9 cellular contexts compared by ENCODE assay signal in genomic region chr1:41513388-41513745, GRCh38. TPM values are rescaled to one million over a fixed set of nuclear protein-coding genes. Genes with fewer than 3 reads are reported as not detected.
DNase-seq lines count a peak whose midpoint lies in the region; ATAC-seq, FAIRE-seq and TF ChIP-seq lines count a peak whose summit lies in the region.
"Had no signal": no experiment of that assay in that cellular context is flagged by ENCODE, and none has a peak within 500 bp of the region (broad histone marks: within the 10 kb centered on the region; RNA-seq: fewer than 3 reads in every experiment).

No MANE protein-coding gene starts in this region.

- H3K4me3 ChIP-seq in A673 (ENCODE audit: low read depth, low read length, poor library complexity, severe bottlenecking), result no peak overlapping the region
- no peak overlapping the region for H3K4me3 ChIP-seq in Panc1 (ENCODE audit: low read depth in 2 of 2, low read length in 2 of 2)
- no peak overlapping the region for H3K4me3 ChIP-seq in fibroblast of villous mesenchyme (ENCODE audit: low read depth, low read length)

- TF ChIP-seq CTCF in A673 (conservative IDR thresholded peaks at IDR 0.05; ENCODE audit: low read depth, low read length) (peak; percentile 68), D721Med (IDR thresholded peaks at IDR 0.05; ENCODE audit: insufficient read depth, missing control alignments) (peak; percentile 15), Panc1 (IDR thresholded peaks at IDR 0.05) (peak; percentile 75; the same call in 1 of the 2 replicates), fibroblast of villous mesenchyme (IDR thresholded peaks at IDR 0.05; ENCODE audit: insufficient read depth, low read depth, low read length) (peak; percentile 26)

- no peak for ATAC-seq in Panc1
- no peak for ATAC-seq in HG03571 (IDR thresholded peaks at IDR 0.05; ENCODE audit: unreplicated experiment)
- no peak for ATAC-seq in sciatic nerve
- ATAC-seq in HG03469 (IDR thresholded peaks at IDR 0.05; ENCODE audit: unreplicated experiment), result no peak

- H3K27ac ChIP-seq in A673 (ENCODE audit: low read depth, low read length, poor library complexity, severe bottlenecking), result no peak overlapping the region
- no peak overlapping the region for H3K27ac ChIP-seq in Panc1 (ENCODE audit: low read length)

- BruUV-seq in A673 (replicated peaks; lab: Mats Ljungman, UMichigan), result no TSS peak
- BruUV-seq in Panc1 (replicated peaks; lab: Mats Ljungman, UMichigan), result no TSS peak

- no peak for FAIRE-seq in D721Med (lab: Jason Lieb, UNC)

- H3K27me3 ChIP-seq in A673 (replicated peaks; ENCODE audit: insufficient read depth, low read depth, low read length, poor library complexity) (no peaks in the 10 kb centered on the region), Panc1 (ENCODE audit: control insufficient read depth, insufficient read depth, low read length) (no peaks in the 10 kb centered on the region)

- H3K4me1 ChIP-seq in A673 (ENCODE audit: insufficient read depth, low read length, poor library complexity, severe bottlenecking), result peaks cover 8% of the 10 kb centered on the region
- H3K4me1 ChIP-seq in Panc1 (ENCODE audit: control insufficient read depth, insufficient read depth, low read length), result peaks cover 9% of the 10 kb centered on the region

- DNase-seq in A673 (ENCODE audit: low spot score), result no peak
- no peak for DNase-seq in D721Med (ENCODE audit: insufficient read length, low spot score)
- DNase-seq in Panc1 (ENCODE audit: low read depth, low spot score), result no peak
- DNase-seq in fibroblast of villous mesenchyme (ENCODE audit: low read depth), result no peak
- no peak for DNase-seq in HCEC 1CT
- no peak for DNase-seq in sciatic nerve (ENCODE audit: low spot score)
- DNase-seq: NCI-H2029 had no signal

- intact Hi-C loops in A673 (cut with micrococcal nuclease; ENCODE audit: unreplicated experiment) (no loop called here), Panc1 (cut with micrococcal nuclease; ENCODE audit: unreplicated experiment) (no loop called here), sciatic nerve (cut with DNase I) (loop anchor here (5.0 kb wide), 1 partner anchor 86 kb away; no protein-coding TSS in a partner anchor)

- POLR2A ChIA-PET in A673 (lab: Charles Lee; ENCODE audit: low non-redundant PET), result no interaction called here
- POLR2A ChIA-PET in Panc1 (lab: Charles Lee), result interaction anchor here (0.6 to 0.7 kb wide), 2 partner anchors 691 to 815 kb away, joined by 3 to 9 read pairs; no protein-coding TSS in a partner anchor

- no peaks in the 10 kb centered on the region for H3K9me3 ChIP-seq in A673 (ENCODE audit: low read depth, low read length, poor library complexity, severe bottlenecking)
- no peaks in the 10 kb centered on the region for H3K9me3 ChIP-seq in Panc1 (ENCODE audit: control insufficient read depth, insufficient read depth, low read depth, low read length)

- in situ Hi-C loops in Panc1 (cut with HindIII; ENCODE audit: low pct_unique_long_range_greater_than_20kb, low sequenced_read_pairs), result no loop called here

- CTCF ChIA-PET in A673 (lab: Charles Lee) (no interaction called here), Panc1 (lab: Charles Lee) (interaction anchor here (0.6 kb wide), 3 partner anchors 245 to 611 kb away, joined by 4 to 6 read pairs (median 6); no protein-coding TSS in a partner anchor)

- H3K36me3 ChIP-seq in A673 (ENCODE audit: insufficient read depth, low read length, poor library complexity, severe bottlenecking), result no peaks in the 10 kb centered on the region
- H3K36me3 ChIP-seq in Panc1 (ENCODE audit: control insufficient read depth, insufficient read depth, low read length), result no peaks in the 10 kb centered on the region

RNA-seq across cellular contexts. Expression of gene EDN2, which starts 28.9 kb away (rescaled TPM):
- not detected in 2 replicates for total RNA-seq in A673 (2021)
- total RNA-seq in Panc1 (2021; ENCODE audit: unreplicated experiment), result not detected
- 0.24 TPM for polyA plus RNA-seq in Panc1 (2012; ENCODE audit: insufficient read length)
- 0.32 TPM in 1 of 2 replicates, not detected in the other for total RNA-seq in fibroblast of villous mesenchyme
- total RNA-seq in sciatic nerve, result not detected

Comparison
In these comparisons a context has a peak if more than half of its experiments do, and no peak if none do; other contexts are left out.
1. CTCF ChIP-seq: peak in every context shown above with its lines; median percentile 75 in Panc1; 68 in A673; 26 in fibroblast of villous mesenchyme; 15 in D721Med.